ENCODE assay signal across 13 cellular contexts in genomic region chr2:171390941-171391516, GRCh38. TPM values are rescaled to one million over a fixed set of nuclear protein-coding genes. Genes with fewer than 3 reads are reported as not detected.
DNase-seq lines count a peak whose midpoint lies in the region; ATAC-seq, FAIRE-seq and TF ChIP-seq lines count a peak whose summit lies in the region.
"Had no signal": no experiment of that assay in that cellular context is flagged by ENCODE, and none has a peak within 500 bp of the region (broad histone marks: within the 10 kb centered on the region; RNA-seq: fewer than 3 reads in every experiment).

No MANE protein-coding gene starts in this region.

- H3K4me1 Mint-ChIP-seq in CD4-positive, alpha-beta T cell (ENCODE audit: low read depth): peaks cover 2% of the 10 kb centered on the region
- H3K4me1 Mint-ChIP-seq: neural crest cell had no signal

- FAIRE-seq in A549 (lab: Jason Lieb, UNC): no peak
- peak; percentile 43 for FAIRE-seq in GM12891 (lab: Jason Lieb, UNC)

- 29% methylated on average over 1 of the region's 1 CpG for WGBS in A549 (ENCODE audit: missing lambda C conversion rate)

- peak overlapping the region; percentile 61 for H3K4me2 ChIP-seq in A549

- no peak overlapping the region for H3K27ac Mint-ChIP-seq in CD4-positive, alpha-beta T cell

- DNase-seq in A549 (ENCODE audit: low read depth in 1 of 2, low spot score in 1 of 2): peak in 1 of 2 experiments; percentile 31
- no peak for DNase-seq in GM12891 (ENCODE audit: insufficient read length, low spot score)
- peak; percentile 70 for DNase-seq in RPMI7951 (ENCODE audit: low read depth)
- DNase-seq in epithelial cell of prostate (ENCODE audit: low read depth, low spot score): peak; percentile 51
- no peak for DNase-seq in CD4-positive, alpha-beta T cell
- no peak for DNase-seq in GM19240 (ENCODE audit: insufficient read length, low spot score)
- no peak for DNase-seq in NCI-H2171 treated with DMSO at 0.1 percent for 48 hours (lab: John Stamatoyannopoulos, UW)
- DNase-seq: NCI-H1417, SHP77 treated with DMSO at 0.1 percent for 48 hours, upper lobe of left lung had no signal

- no peaks in the 10 kb centered on the region for H3K27me3 ChIP-seq in CD4-positive, alpha-beta T cell (ENCODE audit: control insufficient read depth, insufficient read depth, low read length)
- H3K27me3 ChIP-seq: upper lobe of left lung had no signal

- H3K9me3 ChIP-seq in A549: no peaks in the 10 kb centered on the region
- H3K9me3 ChIP-seq in CD4-positive, alpha-beta T cell (ENCODE audit: control insufficient read depth, low read length): no peaks in the 10 kb centered on the region
- H3K9me3 ChIP-seq: upper lobe of left lung had no signal

- intact Hi-C loops in CD4-positive, alpha-beta T cell (cut with DNase I, micrococcal nuclease): no loop called here

- ATAC-seq in A549 (peak in 1 of 2 experiments; percentile 70; a peak in 3 of 6 replicates), GM21360 (IDR thresholded peaks at IDR 0.05; ENCODE audit: unreplicated experiment) (no peak)
- no peak for ATAC-seq in CD4-positive, alpha-beta T cell (ENCODE audit: poor library complexity)

- H3K36me3 Mint-ChIP-seq in CD4-positive, alpha-beta T cell (ENCODE audit: low read depth): peaks cover 9% of the 10 kb centered on the region

- TF ChIP-seq CTCF in A549 (IDR thresholded peaks at IDR 0.05): no peak
- TF ChIP-seq CTCF in CD4-positive, alpha-beta T cell (IDR thresholded peaks at IDR 0.05): no peak

- H3K4me3 ChIP-seq in A549: no peak overlapping the region
- H3K4me3 ChIP-seq: coronary artery, upper lobe of left lung had no signal

- H3K27ac ChIP-seq in A549: peak overlapping the region in 1 of 2 experiments; percentile 19; a peak in 1 of 6 replicates
- H3K27ac ChIP-seq in epithelial cell of prostate: peak overlapping the region; percentile 44
- H3K27ac ChIP-seq in CD4-positive, alpha-beta T cell (ENCODE audit: low read depth, low read length): no peak overlapping the region
- H3K27ac ChIP-seq: coronary artery, upper lobe of left lung had no signal

- TF ChIP-seq POLR2A in A549 (IDR thresholded peaks at IDR 0.05; ENCODE audit: low read length) (no peak), GM12891 (IDR thresholded peaks at IDR 0.05; ENCODE audit: low read depth, low read length) (no peak)

- no peak for TF ChIP-seq EP300 in A549 (IDR thresholded peaks at IDR 0.05)

- CTCF ChIA-PET in A549 (lab: Yijun Ruan, JAX): no interaction called here
- CTCF ChIA-PET in CD4-positive, alpha-beta T cell (lab: Charles Lee): no interaction called here

- POLR2A ChIA-PET in A549 (lab: Yijun Ruan, JAX): no interaction called here
- POLR2A ChIA-PET in CD4-positive, alpha-beta T cell (lab: Charles Lee): no interaction called here

- no peak for TF ChIP-seq RAD21 in A549 (conservative IDR thresholded peaks at IDR 0.05 in 1 of 2, IDR thresholded peaks at IDR 0.05 in 1 of 2)

- no peak overlapping the region for H3K4me3 Mint-ChIP-seq in CD4-positive, alpha-beta T cell
- H3K4me3 Mint-ChIP-seq: neural crest cell had no signal

- no peaks in the 10 kb centered on the region for H3K9me3 Mint-ChIP-seq in CD4-positive, alpha-beta T cell
- H3K9me3 Mint-ChIP-seq: neural crest cell had no signal

- no peaks in the 10 kb centered on the region for H3K27me3 Mint-ChIP-seq in CD4-positive, alpha-beta T cell

- peaks cover 25% of the 10 kb centered on the region for H3K4me1 ChIP-seq in A549
- H3K4me1 ChIP-seq: upper lobe of left lung had no signal

TF ChIP-seq in A549, 52 proteins besides CTCF, POLR2A, EP300 and RAD21:
- TF ChIP-seq CEBPB (IDR thresholded peaks at IDR 0.05): peak in 1 of 2 experiments; percentile 9; a peak in 1 of 4 replicates
- TF ChIP-seq JUNB (IDR thresholded peaks at IDR 0.05): peak; percentile 47; the same call in 1 of the 2 replicates
- TF ChIP-seq, protein P1, sequence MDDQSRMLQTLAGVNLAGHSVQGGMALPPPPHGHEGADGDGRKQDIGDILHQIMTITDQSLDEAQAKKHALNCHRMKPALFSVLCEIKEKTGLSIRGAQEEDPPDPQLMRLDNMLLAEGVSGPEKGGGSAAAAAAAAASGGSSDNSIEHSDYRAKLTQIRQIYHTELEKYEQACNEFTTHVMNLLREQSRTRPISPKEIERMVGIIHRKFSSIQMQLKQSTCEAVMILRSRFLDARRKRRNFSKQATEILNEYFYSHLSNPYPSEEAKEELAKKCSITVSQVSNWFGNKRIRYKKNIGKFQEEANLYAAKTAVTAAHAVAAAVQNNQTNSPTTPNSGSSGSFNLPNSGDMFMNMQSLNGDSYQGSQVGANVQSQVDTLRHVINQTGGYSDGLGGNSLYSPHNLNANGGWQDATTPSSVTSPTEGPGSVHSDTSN (IDR thresholded peaks at IDR 0.05): no peak
- TF ChIP-seq EHMT2 (IDR thresholded peaks at IDR 0.05; ENCODE audit: low read depth): no peak
- TF ChIP-seq FOSL2 (IDR thresholded peaks at IDR 0.05): no peak; the same call in 1 of the 2 replicates
- peak; percentile 70 for TF ChIP-seq FOSL2 (CRISPR knock-in tag; IDR thresholded peaks at IDR 0.05)

TF ChIP-seq in GM12891, 5 proteins besides CTCF, POLR2A, EP300 and RAD21:
- TF ChIP-seq POLR2AphosphoS5 (IDR thresholded peaks at IDR 0.05; ENCODE audit: low read depth, low read length): no peak
- TF ChIP-seq TAF1 (IDR thresholded peaks at IDR 0.05; ENCODE audit: low read depth, low read length): no peak
- TF ChIP-seq PAX5 (IDR thresholded peaks at IDR 0.05; ENCODE audit: insufficient read depth, low read length, severe bottlenecking): no peak
- no peak for TF ChIP-seq SPI1 (IDR thresholded peaks at IDR 0.05; ENCODE audit: low read depth, low read length)
- no peak for TF ChIP-seq POU2F2 (IDR thresholded peaks at IDR 0.05; ENCODE audit: low read depth, low read length)

RNA-seq across cellular contexts. Expression of gene METTL8, which starts 42.8 kb away (rescaled TPM):
- polyA plus RNA-seq in A549 (2011; rRNA removed) (44.4 and 58.3 TPM in 2 replicates), A549 (2017; fragmentation: RNase III; extraction: RNeasy Plus Mini Kit Qiagen cat#74134 plus additional on column Dnase treatment) (21.1 to 24.0 TPM (median 21.8 TPM) in 3 replicates)
- polyA plus RNA-seq in A549 (2012; cell fraction: cytosol; rRNA removed): 7.3 and 8.6 TPM in 2 replicates
- polyA plus RNA-seq in A549 (2012; cell fraction: nucleus; rRNA removed): 4.3 and 6.3 TPM in 2 replicates
- 22.6 and 23.1 TPM in 2 replicates for polyA minus RNA-seq in A549 (2011; rRNA and poly(A)+ RNA removed)
- 35.0 TPM for polyA plus RNA-seq in GM12891 (2012; ENCODE audit: low read depth, missing spikeins)
- total RNA-seq in RPMI7951 (2014; rRNA removed; shearing (Covaris generic)): 17.4 and 32.0 TPM in 2 replicates
- 10 to 100 TPM in 1 of 2 experiments, 1 to 10 TPM in 1; 9.7 to 11.5 TPM for total RNA-seq in CD4-positive, alpha-beta T cell

RNA-seq across cellular contexts. Expression of gene DCAF17, which starts 43.0 kb away (rescaled TPM):
- polyA plus RNA-seq in A549 (2011; rRNA removed) (23.9 and 26.9 TPM in 2 replicates), A549 (2017; fragmentation: RNase III; extraction: RNeasy Plus Mini Kit Qiagen cat#74134 plus additional on column Dnase treatment) (11.5 to 12.6 TPM (median 12.6 TPM) in 3 replicates)
- polyA plus RNA-seq in A549 (2012; cell fraction: cytosol; rRNA removed): 3.3 and 4.0 TPM in 2 replicates
- polyA plus RNA-seq in A549 (2012; cell fraction: nucleus; rRNA removed): 2.7 and 4.3 TPM in 2 replicates
- 17.1 and 19.0 TPM in 2 replicates for polyA minus RNA-seq in A549 (2011; rRNA and poly(A)+ RNA removed)
- 8.4 TPM for polyA plus RNA-seq in GM12891 (2012; ENCODE audit: low read depth, missing spikeins)
- total RNA-seq in RPMI7951 (2014; rRNA removed; shearing (Covaris generic)): 16.1 and 16.6 TPM in 2 replicates
- total RNA-seq in CD4-positive, alpha-beta T cell: 10 to 100 TPM; 13.0 to 14.3 TPM

Comparison
In these comparisons a context has a peak if more than half of its experiments do, and no peak if none do; other contexts are left out.
1. DNase-seq: peak in RPMI7951 (single experiment) and epithelial cell of prostate (single experiment); none in GM12891 (single experiment), CD4-positive, alpha-beta T cell (0 of 10), GM19240 (single experiment) and NCI-H2171 treated with DMSO at 0.1 percent for 48 hours (single experiment).